26 cellular contexts compared by ENCODE assay signal in genomic region chr5:86837610-86838009, GRCh38.
"Had no signal": no experiment of that assay in that cellular context is flagged by ENCODE, and none has a peak within 500 bp of the region (broad histone marks: within the 10 kb centered on the region; RNA-seq: fewer than 3 reads in every experiment).

No MANE protein-coding gene starts in this region.

- ATAC-seq: activated CD4-positive, alpha-beta T cell treated with anti-CD3 and anti-CD28 coated beads for 36 hours; effector memory CD8-positive, alpha-beta T cell had no signal

- DNase-seq: activated CD4-positive, alpha-beta T cell treated with anti-CD3 and anti-CD28 coated beads for 36 hours; activated CD4-positive, alpha-beta T cell treated with anti-CD3 and anti-CD28 coated beads, Interleukin-2, amount 50 U/mL, for 4 hours; activated CD4-positive, CD25-positive, alpha-beta regulatory T cell; activated effector memory CD4-positive, alpha-beta T cell treated with Interleukin-2 at 50 U/mL for 16 hours; activated naive CD4-positive, alpha-beta T cell treated with Interleukin-2 at 50 U/mL for 16 hours; anterior cingulate cortex; brain microvascular endothelial cell; caudate nucleus; cortex of kidney; effector memory CD8-positive, alpha-beta T cell; erythroblast; head of caudate nucleus; hypothalamus; immature natural killer cell; naive B cell; nephron progenitor cell; ovary; retina; sigmoid colon; spleen; stimulated activated naive CD4-positive, alpha-beta T cell; T-helper 1 cell had no signal

- H3K36me3 ChIP-seq: brain microvascular endothelial cell, neutrophil, ovary, prostate gland, sigmoid colon, spleen, thoracic aorta, vagina had no signal

- H3K4me1 ChIP-seq: prostate gland, sigmoid colon, spleen, vagina had no signal

- H3K9me3 ChIP-seq: neutrophil, ovary, prostate gland, sigmoid colon, thoracic aorta, vagina had no signal

- H3K27ac ChIP-seq: brain microvascular endothelial cell, neutrophil, ovary, prostate gland, sigmoid colon, spleen, thoracic aorta, vagina had no signal

- H3K4me3 ChIP-seq: ovary, prostate gland, sigmoid colon, spleen, thoracic aorta, vagina had no signal

- H3K27me3 ChIP-seq: brain microvascular endothelial cell, neutrophil, ovary, sigmoid colon, spleen, vagina had no signal
